In the genomic region with DNA sequence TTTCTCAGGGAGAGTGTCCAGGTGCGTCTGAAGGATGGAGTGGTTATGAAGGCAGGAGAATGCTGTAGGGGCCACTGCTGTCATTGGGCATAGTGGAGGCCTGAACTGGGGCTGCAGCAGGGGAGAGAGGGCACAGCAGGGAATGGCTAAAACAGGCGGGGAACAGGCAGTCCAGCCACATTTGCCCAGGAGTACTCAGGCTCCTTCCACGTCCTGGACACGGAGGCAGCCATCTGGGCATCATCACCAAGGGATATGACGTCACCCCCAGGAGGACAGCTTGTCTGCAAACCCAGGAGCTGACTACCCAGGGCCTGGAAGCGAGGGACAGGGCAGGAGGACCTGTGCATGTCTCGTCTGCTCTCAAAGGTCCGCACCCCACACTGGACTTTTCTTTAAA, we compare ENCODE assay signal across 14 cellular contexts. TPM values are rescaled to one million over a fixed set of nuclear protein-coding genes. Genes with fewer than 3 reads are reported as not detected.
"Had no signal": no experiment of that assay in that cellular context is flagged by ENCODE, and none has a peak within 500 bp of the region (broad histone marks: within the 10 kb centered on the region; RNA-seq: fewer than 3 reads in every experiment).

No MANE protein-coding gene starts in this region.

- H3K9me3 ChIP-seq: colonic mucosa, pancreas, thyroid gland had no signal

- ATAC-seq: activated CD4-positive, CD25-positive, alpha-beta regulatory T cell treated with anti-CD3 and anti-CD28 coated beads, Interleukin-2, amount 50 U/mL, for 24 hours; activated T-cell treated with anti-CD3 and anti-CD28 coated beads, Interleukin-2, amount 50 U/mL, for 72 hours; gastroesophageal sphincter; pancreas had no signal

- H3K27me3 ChIP-seq: colonic mucosa, pancreas, thyroid gland had no signal

- H3K4me3 ChIP-seq: colonic mucosa, gastroesophageal sphincter, pancreas, thyroid gland had no signal

- H3K4me3 Mint-ChIP-seq: activated T-cell treated with anti-CD3 and anti-CD28 coated beads, Interleukin-2, amount 50 U/mL, for 72 hours had no signal

- H3K36me3 ChIP-seq: colonic mucosa, gastroesophageal sphincter, pancreas, thyroid gland had no signal

- DNase-seq: activated CD4-positive, alpha-beta T cell treated with anti-CD3 and anti-CD28 coated beads, Interleukin-2, amount 50 U/mL, for 4 hours; activated naive CD4-positive, alpha-beta T cell; activated T-cell treated with anti-CD3 and anti-CD28 coated beads, Interleukin-2, amount 50 U/mL, for 72 hours; colonic mucosa; effector CD4-positive, alpha-beta T cell; thyroid gland had no signal

- H3K4me1 ChIP-seq: colonic mucosa, gastroesophageal sphincter, pancreas, thyroid gland had no signal

- H3K27ac ChIP-seq: colonic mucosa, gastroesophageal sphincter, pancreas, thyroid gland had no signal

RNA-seq across cellular contexts. Expression of gene VSTM2B, which starts 22.2 kb away (rescaled TPM):
- total RNA-seq: activated T-cell treated with anti-CD3 and anti-CD28 coated beads, Interleukin-2, amount 50 U/mL, for 72 hours; astrocyte; colonic mucosa; kidney epithelial cell; lower leg skin; pancreas; renal cortical epithelial cell; skeletal muscle tissue; thyroid gland had no signal
